In the genomic region with DNA sequence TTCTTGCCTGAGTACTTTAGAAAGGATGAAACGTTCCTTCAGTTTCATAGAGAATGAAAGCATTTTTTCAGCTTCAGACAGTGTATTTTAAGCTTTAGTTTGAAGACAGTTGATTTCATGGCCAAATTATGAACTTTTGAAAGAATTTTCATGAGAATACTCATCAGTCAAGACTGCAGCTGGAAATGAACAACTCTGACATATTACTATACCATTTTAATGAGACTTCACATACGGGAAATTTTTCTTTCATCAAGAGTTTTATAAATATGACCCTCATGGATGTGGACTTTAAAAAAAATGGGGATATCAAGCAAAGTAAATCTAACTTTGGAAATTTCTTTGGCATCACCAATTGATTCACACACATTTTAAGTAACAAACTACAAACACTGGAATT, we compare ENCODE assay signal across 17 cellular contexts. TPM values are rescaled to one million over a fixed set of nuclear protein-coding genes. Genes with fewer than 3 reads are reported as not detected.
DNase-seq lines count a peak whose midpoint lies in the region; ATAC-seq and TF ChIP-seq lines count a peak whose summit lies in the region.
"Had no signal": no experiment of that assay in that cellular context is flagged by ENCODE, and none has a peak within 500 bp of the region (broad histone marks: within the 10 kb centered on the region; RNA-seq: fewer than 3 reads in every experiment).

No MANE protein-coding gene starts in this region.

- H3K27ac Mint-ChIP-seq in WTC11 (peak overlapping the region; percentile 73; the same call in 1 of the 2 replicates), mesothelial cell of epicardium (peak overlapping the region; percentile 75)
- H3K27ac Mint-ChIP-seq: activated CD4-positive, alpha-beta T cell treated with anti-CD3 and anti-CD28 coated beads for 36 hours; CD4-positive, CD25-positive, alpha-beta regulatory T cell; nephron progenitor cell; T-helper 1 cell treated with Interleukin-12 subunit alpha and Interleukin-12 subunit beta and Interleukin-4 antibody, amounts not matched to agents 30 μg/mL and 1 μg/mL, for 36 hours had no signal

- H3K4me3 ChIP-seq in smooth muscle cell (no peak overlapping the region), coronary artery (no peak overlapping the region)
- H3K4me3 ChIP-seq: adrenal gland had no signal

- in situ Hi-C loops in GM13976 (cut with MboI; ENCODE audit: low sequenced_read_pairs, unreplicated experiment) = no loop called here

- CTCF ChIA-PET in WTC11 (lab: Charles Lee) = no interaction called here

- H3K36me3 Mint-ChIP-seq in WTC11 (0 out of 2 replicates have a peak, but pooled peaks cover 6% of the 10 kb centered on the region), mesothelial cell of epicardium (peaks cover 3% of the 10 kb centered on the region)
- H3K36me3 Mint-ChIP-seq: CD4-positive, CD25-positive, alpha-beta regulatory T cell had no signal

- H3K27me3 Mint-ChIP-seq in WTC11 (ENCODE audit: low read depth) (no peaks in the 10 kb centered on the region), mesothelial cell of epicardium (ENCODE audit: low read depth) (no peaks in the 10 kb centered on the region)

- peak overlapping the region; percentile 46 for H3K4me2 ChIP-seq in smooth muscle cell

- no peak overlapping the region for H3K9ac ChIP-seq in smooth muscle cell (ENCODE audit: low read depth)

- peaks cover 100% of the 10 kb centered on the region for H4K20me1 ChIP-seq in smooth muscle cell (ENCODE audit: low read depth)

- DNase-seq in EH (ENCODE audit: low read depth) (peak; percentile 76), WTC11 (ENCODE audit: low spot score) (no peak), mesothelial cell of epicardium (ENCODE audit: low spot score in 2 of 2, unreplicated experiment in 2 of 2) (no peak), smooth muscle cell (lab: John Stamatoyannopoulos, UW; ENCODE audit: unreplicated experiment) (no peak), GM13976 (ENCODE audit: low spot score) (no peak), coronary artery (ENCODE audit: low spot score) (no peak)
- DNase-seq: activated CD4-positive, alpha-beta T cell treated with anti-CD3 and anti-CD28 coated beads for 36 hours; activated CD8-positive, alpha-beta memory T cell treated with anti-CD3 and anti-CD28 coated beads for 24 hours; activated gamma-delta T cell treated with Interleukin-2 at 50 U/mL for 16 hours; activated T-cell treated with anti-CD3 and anti-CD28 coated beads, Interleukin-2, amount 50 U/mL, for 1 hour; CD4-positive, CD25-positive, alpha-beta regulatory T cell; NCI-H1694; NCI-H69; nephron progenitor cell had no signal

- H3K27me3 ChIP-seq in smooth muscle cell (ENCODE audit: low read depth) = no peaks in the 10 kb centered on the region
- H3K27me3 ChIP-seq: adrenal gland had no signal

- H3K9me3 Mint-ChIP-seq in WTC11 = no peaks in the 10 kb centered on the region
- no peaks in the 10 kb centered on the region for H3K9me3 Mint-ChIP-seq in mesothelial cell of epicardium
- H3K9me3 Mint-ChIP-seq: CD4-positive, CD25-positive, alpha-beta regulatory T cell; nephron progenitor cell; T-helper 1 cell treated with Interleukin-12 subunit alpha and Interleukin-12 subunit beta and Interleukin-4 antibody, amounts not matched to agents 30 μg/mL and 1 μg/mL, for 36 hours had no signal

- no peaks in the 10 kb centered on the region for H3K9me3 ChIP-seq in smooth muscle cell (replicated peaks; ENCODE audit: low read depth)
- H3K9me3 ChIP-seq: adrenal gland had no signal

- H3K27ac ChIP-seq in smooth muscle cell (ENCODE audit: low read depth) (peak overlapping the region; percentile 8), coronary artery (no peak overlapping the region)

- H3F3A ChIP-seq in smooth muscle cell (ENCODE audit: low read depth) = peaks cover 3% of the 10 kb centered on the region

- POLR2A ChIA-PET in WTC11 (lab: Charles Lee) = interaction anchor here (1.0 kb wide), 1 partner anchor 20 kb away, joined by 3 read pairs; no protein-coding TSS in a partner anchor

- H3K79me2 ChIP-seq in smooth muscle cell (ENCODE audit: low read depth) = peaks cover 100% of the 10 kb centered on the region

- no peak for TF ChIP-seq CTCF in WTC11 (IDR thresholded peaks at IDR 0.05)
- TF ChIP-seq CTCF in mesothelial cell of epicardium (IDR thresholded peaks at IDR 0.05; ENCODE audit: unreplicated experiment) = no peak
- no peak for TF ChIP-seq CTCF in smooth muscle cell (IDR thresholded peaks at IDR 0.05; ENCODE audit: borderline replicate concordance, insufficient read depth, poor library complexity, severe bottlenecking)
- no peak for TF ChIP-seq CTCF in GM13976 (IDR thresholded peaks at IDR 0.05; ENCODE audit: borderline replicate concordance, control extremely low read depth, extremely low read depth, insufficient read depth, missing control alignments)
- TF ChIP-seq CTCF in coronary artery (IDR thresholded peaks at IDR 0.05) = no peak

- peaks cover 4% of the 10 kb centered on the region for H3K36me3 ChIP-seq in smooth muscle cell (ENCODE audit: low read depth)
- H3K36me3 ChIP-seq: adrenal gland had no signal

- ATAC-seq in WTC11 (no peak), HG03439 (IDR thresholded peaks at IDR 0.05; ENCODE audit: unreplicated experiment) (no peak)
- ATAC-seq: activated CD4-positive, alpha-beta T cell treated with anti-CD3 and anti-CD28 coated beads for 36 hours had no signal

- WGBS in smooth muscle cell (ENCODE audit: low lambda C conversion rate) = 40% methylated on average over 2 of the region's 2 CpGs

- H3K4me1 Mint-ChIP-seq in WTC11 (peaks cover 69% of the 10 kb centered on the region), mesothelial cell of epicardium (peaks cover 42% of the 10 kb centered on the region)

- H2AFZ ChIP-seq in smooth muscle cell (ENCODE audit: low read depth) = no peak overlapping the region

- peaks cover 22% of the 10 kb centered on the region for H3K4me1 ChIP-seq in smooth muscle cell (ENCODE audit: low read depth)

- H3K4me3 Mint-ChIP-seq in WTC11 = no peak overlapping the region
- H3K4me3 Mint-ChIP-seq in mesothelial cell of epicardium = no peak overlapping the region
- H3K4me3 Mint-ChIP-seq: activated CD4-positive, alpha-beta T cell treated with anti-CD3 and anti-CD28 coated beads for 36 hours; CD4-positive, CD25-positive, alpha-beta regulatory T cell; nephron progenitor cell; T-helper 1 cell treated with Interleukin-12 subunit alpha and Interleukin-12 subunit beta and Interleukin-4 antibody, amounts not matched to agents 30 μg/mL and 1 μg/mL, for 36 hours had no signal

TF ChIP-seq in WTC11, 78 proteins besides CTCF, POLR2A, EP300 and RAD21 (continues in another document):
- TF ChIP-seq ZNF416 (CRISPR knock-in tag; IDR thresholded peaks at IDR 0.05) (no peak), JUN (CRISPR knock-in tag; IDR thresholded peaks at IDR 0.05) (no peak), ESRRA (CRISPR knock-in tag; IDR thresholded peaks at IDR 0.05; ENCODE audit: borderline replicate concordance) (no peak), KAT7 (CRISPR knock-in tag; IDR thresholded peaks at IDR 0.05; ENCODE audit: borderline replicate concordance) (no peak), ELF4 (CRISPR knock-in tag; IDR thresholded peaks at IDR 0.05; ENCODE audit: low read depth) (no peak), SP1 (CRISPR knock-in tag; conservative IDR thresholded peaks at IDR 0.05) (no peak), SMAD4 (CRISPR knock-in tag; IDR thresholded peaks at IDR 0.05) (no peak), SOX15 (CRISPR knock-in tag; IDR thresholded peaks at IDR 0.05) (no peak), GABPB1 (CRISPR knock-in tag; IDR thresholded peaks at IDR 0.05) (no peak), NFYB (CRISPR knock-in tag; conservative IDR thresholded peaks at IDR 0.05; ENCODE audit: low read depth) (no peak)
- TF ChIP-seq, protein P1, sequence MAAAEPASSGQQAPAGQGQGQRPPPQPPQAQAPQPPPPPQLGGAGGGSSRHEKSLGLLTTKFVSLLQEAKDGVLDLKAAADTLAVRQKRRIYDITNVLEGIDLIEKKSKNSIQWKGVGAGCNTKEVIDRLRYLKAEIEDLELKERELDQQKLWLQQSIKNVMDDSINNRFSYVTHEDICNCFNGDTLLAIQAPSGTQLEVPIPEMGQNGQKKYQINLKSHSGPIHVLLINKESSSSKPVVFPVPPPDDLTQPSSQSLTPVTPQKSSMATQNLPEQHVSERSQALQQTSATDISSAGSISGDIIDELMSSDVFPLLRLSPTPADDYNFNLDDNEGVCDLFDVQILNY (CRISPR knock-in tag; IDR thresholded peaks at IDR 0.05) = no peak
- TF ChIP-seq, protein P2, sequence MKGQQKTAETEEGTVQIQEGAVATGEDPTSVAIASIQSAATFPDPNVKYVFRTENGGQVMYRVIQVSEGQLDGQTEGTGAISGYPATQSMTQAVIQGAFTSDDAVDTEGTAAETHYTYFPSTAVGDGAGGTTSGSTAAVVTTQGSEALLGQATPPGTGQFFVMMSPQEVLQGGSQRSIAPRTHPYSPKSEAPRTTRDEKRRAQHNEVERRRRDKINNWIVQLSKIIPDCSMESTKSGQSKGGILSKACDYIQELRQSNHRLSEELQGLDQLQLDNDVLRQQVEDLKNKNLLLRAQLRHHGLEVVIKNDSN (CRISPR knock-in tag; IDR thresholded peaks at IDR 0.05) = no peak
- TF ChIP-seq, protein P3, sequence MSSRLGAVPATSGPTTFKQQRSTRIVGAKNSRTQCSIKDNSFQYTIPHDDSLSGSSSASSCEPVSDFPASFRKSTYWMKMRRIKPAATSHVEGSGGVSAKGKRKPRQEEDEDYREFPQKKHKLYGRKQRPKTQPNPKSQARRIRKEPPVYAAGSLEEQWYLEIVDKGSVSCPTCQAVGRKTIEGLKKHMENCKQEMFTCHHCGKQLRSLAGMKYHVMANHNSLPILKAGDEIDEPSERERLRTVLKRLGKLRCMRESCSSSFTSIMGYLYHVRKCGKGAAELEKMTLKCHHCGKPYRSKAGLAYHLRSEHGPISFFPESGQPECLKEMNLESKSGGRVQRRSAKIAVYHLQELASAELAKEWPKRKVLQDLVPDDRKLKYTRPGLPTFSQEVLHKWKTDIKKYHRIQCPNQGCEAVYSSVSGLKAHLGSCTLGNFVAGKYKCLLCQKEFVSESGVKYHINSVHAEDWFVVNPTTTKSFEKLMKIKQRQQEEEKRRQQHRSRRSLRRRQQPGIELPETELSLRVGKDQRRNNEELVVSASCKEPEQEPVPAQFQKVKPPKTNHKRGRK (CRISPR knock-in tag; IDR thresholded peaks at IDR 0.05; ENCODE audit: borderline replicate concordance) = no peak
- TF ChIP-seq, protein P4, sequence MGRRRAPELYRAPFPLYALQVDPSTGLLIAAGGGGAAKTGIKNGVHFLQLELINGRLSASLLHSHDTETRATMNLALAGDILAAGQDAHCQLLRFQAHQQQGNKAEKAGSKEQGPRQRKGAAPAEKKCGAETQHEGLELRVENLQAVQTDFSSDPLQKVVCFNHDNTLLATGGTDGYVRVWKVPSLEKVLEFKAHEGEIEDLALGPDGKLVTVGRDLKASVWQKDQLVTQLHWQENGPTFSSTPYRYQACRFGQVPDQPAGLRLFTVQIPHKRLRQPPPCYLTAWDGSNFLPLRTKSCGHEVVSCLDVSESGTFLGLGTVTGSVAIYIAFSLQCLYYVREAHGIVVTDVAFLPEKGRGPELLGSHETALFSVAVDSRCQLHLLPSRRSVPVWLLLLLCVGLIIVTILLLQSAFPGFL (CRISPR knock-in tag; IDR thresholded peaks at IDR 0.05; ENCODE audit: borderline replicate concordance) = no peak

RNA-seq across cellular contexts. Expression of a gene that starts 6.4 kb away (rescaled TPM):
- total RNA-seq in WTC11 (2021) (27.5 to 31.2 TPM (median 28.9 TPM) in 3 replicates), mesothelial cell of epicardium (28.8 to 31.6 TPM (median 30.2 TPM) in 3 replicates), smooth muscle cell (20.8 and 26.4 TPM in 2 replicates)
- polyA plus RNA-seq in smooth muscle cell = 6.9 and 8.9 TPM in 2 replicates
- polyA plus RNA-seq: CD4-positive, CD25-positive, alpha-beta regulatory T cell had no signal
